In the genomic region with DNA sequence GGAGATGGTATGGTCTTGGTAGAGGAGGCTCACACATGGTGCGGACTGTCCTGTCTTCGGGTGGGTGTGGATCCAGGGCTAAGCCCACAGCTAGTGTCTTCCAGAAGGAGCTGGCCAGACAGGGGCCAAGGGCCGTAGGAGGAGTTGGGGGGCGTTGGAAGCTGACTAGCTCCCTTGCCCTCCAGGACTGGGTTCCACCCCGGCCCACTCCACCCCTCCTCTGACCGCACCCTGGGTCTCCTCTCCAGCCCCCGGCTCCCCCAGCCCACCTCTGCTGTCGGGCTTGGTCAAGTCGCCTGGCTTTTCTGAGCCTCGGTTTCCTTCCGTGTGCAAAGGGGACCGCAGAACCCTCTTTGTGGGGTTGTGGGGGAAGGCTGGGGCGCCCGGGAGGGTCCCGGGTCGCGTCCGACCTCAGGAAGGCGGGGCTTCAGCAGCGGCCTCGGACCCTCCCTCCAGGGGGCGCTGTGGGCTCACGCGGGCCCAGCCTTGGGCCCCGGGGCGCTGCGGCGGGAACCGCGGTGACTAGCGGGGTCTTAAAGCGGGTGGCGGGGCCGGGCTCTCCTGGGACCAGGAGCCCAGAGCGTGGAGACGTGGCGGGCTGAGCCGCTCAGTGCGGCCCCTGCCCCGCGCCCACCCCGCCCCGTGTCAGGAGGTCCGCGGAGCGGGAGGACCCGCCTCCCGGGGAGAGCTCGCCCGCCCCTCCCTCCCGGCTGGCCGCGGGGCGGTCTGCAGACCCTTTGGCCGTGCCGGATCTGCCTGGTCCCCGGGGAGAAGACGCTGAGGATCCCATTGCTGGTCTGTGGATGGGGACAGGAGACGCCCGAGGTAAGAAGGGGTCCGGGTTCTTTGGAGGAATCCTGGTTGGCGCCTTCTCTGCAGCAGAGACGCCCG, we compare ENCODE assay signal across 8 cellular contexts. TPM values are rescaled to one million over a fixed set of nuclear protein-coding genes. Genes with fewer than 3 reads are reported as not detected.
DNase-seq lines count a peak whose midpoint lies in the region; TF ChIP-seq lines count a peak whose summit lies in the region.

No MANE protein-coding gene starts in this region.

- POLR2A ChIA-PET in BJ (lab: Charles Lee), result no interaction called here

- TF ChIP-seq CTCF in BJ (IDR thresholded peaks at IDR 0.05; ENCODE audit: insufficient read depth, low read depth, low read length) (peak; percentile 48), HFF-Myc (IDR thresholded peaks at IDR 0.05; ENCODE audit: low read depth, low read length, missing control alignments) (peak; percentile 78), SU-DHL-6 (IDR thresholded peaks at IDR 0.05; ENCODE audit: insufficient read depth, low read length, poor library complexity, severe bottlenecking) (peak; percentile 70), ascending aorta (IDR thresholded peaks at IDR 0.05) (peak; percentile 16 to 46 (median 20))

- H4K20me1 ChIP-seq in SU-DHL-6 (ENCODE audit: low read depth, low read length), result no peaks in the 10 kb centered on the region

- H3K4me3 ChIP-seq in BJ (ENCODE audit: low read depth, low read length) (no peak overlapping the region; the same call in 1 of the 2 replicates), HFF-Myc (replicated peaks; ENCODE audit: low read depth, low read length) (no peak overlapping the region), SU-DHL-6 (ENCODE audit: insufficient read depth, low read length, poor library complexity, severe bottlenecking) (peak overlapping the region; percentile 31), ascending aorta (peak overlapping the region; percentile 42 to 45)

- H3K79me2 ChIP-seq in SU-DHL-6 (ENCODE audit: insufficient read depth, low read length), result no peaks in the 10 kb centered on the region

- H3K4me2 ChIP-seq in SU-DHL-6 (ENCODE audit: low read depth, low read length, poor library complexity, severe bottlenecking), result peak overlapping the region; percentile 39

- H3K9me3 ChIP-seq in SU-DHL-6 (ENCODE audit: insufficient read depth, low read length) (no peaks in the 10 kb centered on the region), ascending aorta (no peaks in the 10 kb centered on the region)

- H3K27me3 ChIP-seq in BJ (ENCODE audit: control insufficient read depth, insufficient read depth, low read length) (peaks cover 24% of the 10 kb centered on the region), SU-DHL-6 (ENCODE audit: low read length) (no peaks in the 10 kb centered on the region), ascending aorta (peaks cover 4% of the 10 kb centered on the region)

- no peaks in the 10 kb centered on the region for H3K9me2 ChIP-seq in SU-DHL-6 (replicated peaks; ENCODE audit: insufficient read depth, low read length)

- CTCF ChIA-PET in BJ (lab: Yijun Ruan, JAX), result interaction anchor here (1.3 to 1.5 kb wide), 2 partner anchors 11 to 19 kb away, joined by 4 to 6 read pairs; no protein-coding TSS in a partner anchor

- no peak for DNase-seq in BJ (ENCODE audit: low read depth)
- no peak for DNase-seq in HFF-Myc (ENCODE audit: extremely low read depth, low read depth)
- DNase-seq in ascending aorta (ENCODE audit: low spot score in 2 of 2), result no peak
- peak; percentile 93 for DNase-seq in iPS-NIHi7 (ENCODE audit: extremely low spot score)
- peak; percentile 44 to 60 (median 50) for DNase-seq in stimulated activated CD4-positive, alpha-beta T cell treated with anti-CD3 and anti-CD28 coated beads, TNF-alpha, amount 100 ng/mL, for 4 hours (ENCODE audit: low read depth in 3 of 3)
- DNase-seq in HT-29 (ENCODE audit: low spot score), result no peak
- DNase-seq in dedifferentiated amniotic fluid mesenchymal stem cell (ENCODE audit: extremely low spot score), result no peak

- intact Hi-C loops in ascending aorta (cut with DNase I), result no loop called here

- H2AFZ ChIP-seq in SU-DHL-6 (ENCODE audit: low read depth, low read length, severe bottlenecking), result peak overlapping the region; percentile 44

- no peaks in the 10 kb centered on the region for H3K4me1 ChIP-seq in ascending aorta

- no peaks in the 10 kb centered on the region for H3F3A ChIP-seq in SU-DHL-6 (ENCODE audit: insufficient read depth)

- H3K9ac ChIP-seq in SU-DHL-6 (ENCODE audit: low read length), result peak overlapping the region; percentile 19; the same call in 1 of the 2 replicates

- no peaks in the 10 kb centered on the region for H3K36me3 ChIP-seq in BJ (ENCODE audit: control insufficient read depth, insufficient read depth, low read length)
- no peaks in the 10 kb centered on the region for H3K36me3 ChIP-seq in SU-DHL-6 (ENCODE audit: low read length)
- H3K36me3 ChIP-seq in ascending aorta, result no peaks in the 10 kb centered on the region

- H3K27ac ChIP-seq in SU-DHL-6 (ENCODE audit: low read depth, low read length) (no peak overlapping the region), ascending aorta (no peak overlapping the region)

RNA-seq across cellular contexts. Expression of a gene that starts 5.4 kb away (rescaled TPM):
- polyA plus RNA-seq in BJ (2011; rRNA removed), result not detected in 2 replicates
- polyA minus RNA-seq in BJ (2011; rRNA and poly(A)+ RNA removed), result not detected in 2 replicates
- total RNA-seq in ascending aorta, result not detected
- total RNA-seq in HT-29 (2014; rRNA removed; shearing (Covaris generic)), result not detected in 2 replicates

RNA-seq across cellular contexts. Expression of a gene that starts 17.8 kb away (rescaled TPM):
- not detected in 2 replicates for polyA plus RNA-seq in BJ (2011; rRNA removed)
- not detected in 2 replicates for polyA minus RNA-seq in BJ (2011; rRNA and poly(A)+ RNA removed)
- total RNA-seq in ascending aorta, result not detected
- total RNA-seq in HT-29 (2014; rRNA removed; shearing (Covaris generic)), result not detected in 2 replicates

RNA-seq across cellular contexts. Expression of a gene that starts 22.1 kb away (rescaled TPM):
- 0.66 and 0.97 TPM in 2 replicates for polyA plus RNA-seq in BJ (2011; rRNA removed)
- 0.77 and 1.3 TPM in 2 replicates for polyA minus RNA-seq in BJ (2011; rRNA and poly(A)+ RNA removed)
- total RNA-seq in ascending aorta, result 0.21 TPM
- total RNA-seq in HT-29 (2014; rRNA removed; shearing (Covaris generic)), result 1.2 and 1.5 TPM in 2 replicates

RNA-seq across cellular contexts. Expression of a gene that starts 22.7 kb away (rescaled TPM):
- polyA plus RNA-seq in BJ (2011; rRNA removed), result 12.1 and 14.5 TPM in 2 replicates
- polyA minus RNA-seq in BJ (2011; rRNA and poly(A)+ RNA removed), result 9.0 and 11.9 TPM in 2 replicates
- 109 TPM for total RNA-seq in ascending aorta
- 89.2 and 99.8 TPM in 2 replicates for total RNA-seq in HT-29 (2014; rRNA removed; shearing (Covaris generic))

RNA-seq across cellular contexts. Expression of a gene that starts 39.0 kb away (rescaled TPM):
- 17.3 and 34.2 TPM in 2 replicates for polyA plus RNA-seq in BJ (2011; rRNA removed)
- polyA minus RNA-seq in BJ (2011; rRNA and poly(A)+ RNA removed), result 21.5 and 24.3 TPM in 2 replicates
- 61.4 TPM for total RNA-seq in ascending aorta
- total RNA-seq in HT-29 (2014; rRNA removed; shearing (Covaris generic)), result 1.2 TPM in 1 of 2 replicates, not detected in the other

Comparison
In these comparisons a context has a peak if more than half of its experiments do, and no peak if none do; other contexts are left out.
1. DNase-seq: peak in iPS-NIHi7 (single experiment) and stimulated activated CD4-positive, alpha-beta T cell treated with anti-CD3 and anti-CD28 coated beads, TNF-alpha, amount 100 ng/mL, for 4 hours (3 of 3); none in BJ (single experiment), HFF-Myc (single experiment), ascending aorta (0 of 2), HT-29 (single experiment) and dedifferentiated amniotic fluid mesenchymal stem cell (single experiment).
2. H3K4me3 ChIP-seq: peak in SU-DHL-6 (single experiment) and ascending aorta (2 of 2); none in BJ (single experiment) and HFF-Myc (single experiment).
3. CTCF ChIP-seq: peak in every context shown above with its lines; median percentile 78 in HFF-Myc; 70 in SU-DHL-6; 48 in BJ; 20 in ascending aorta.